ENCODE assay signal across 19 cellular contexts in the genomic region with DNA sequence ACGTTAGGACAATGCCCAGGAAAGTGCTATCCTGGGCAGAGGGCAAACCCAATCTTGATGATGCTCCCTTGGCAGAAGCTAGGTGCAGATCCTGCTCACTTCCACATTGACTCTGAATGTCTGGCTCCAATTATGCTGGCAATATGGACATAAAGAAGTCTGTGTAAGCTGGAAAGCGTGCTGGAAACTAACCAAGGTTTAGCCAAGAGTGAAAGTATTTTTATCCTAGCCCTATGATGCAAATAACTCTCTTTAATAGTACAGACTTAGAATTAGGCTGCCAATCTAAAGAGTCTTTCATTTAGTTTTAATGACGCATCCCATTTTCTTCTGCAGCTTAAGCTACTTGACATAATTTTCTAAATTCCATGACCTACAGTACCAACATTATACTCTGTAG.
DNase-seq lines count a peak whose midpoint lies in the region; ATAC-seq and TF ChIP-seq lines count a peak whose summit lies in the region.
"Had no signal": no experiment of that assay in that cellular context is flagged by ENCODE, and none has a peak within 500 bp of the region (broad histone marks: within the 10 kb centered on the region; RNA-seq: fewer than 3 reads in every experiment).

No MANE protein-coding gene starts in this region.

- H3K27ac ChIP-seq in IMR-90 (ENCODE audit: insufficient read depth, low read length) (no peak overlapping the region), spleen (no peak overlapping the region)
- H3K27ac ChIP-seq: BLaER1 treated with 17β-estradiol and CSF1 and Interleukin-3, amounts not matched to agents 10 nM and 100 nM; SK-N-MC had no signal

- H3K36me3 ChIP-seq in IMR-90 (ENCODE audit: control insufficient read depth, insufficient read depth, low read length): no peaks in the 10 kb centered on the region
- H3K36me3 ChIP-seq in spleen: no peaks in the 10 kb centered on the region
- H3K36me3 ChIP-seq: BLaER1 treated with 17β-estradiol and CSF1 and Interleukin-3, amounts not matched to agents 10 nM and 100 nM had no signal

- no CpG with 5 or more reads among the region's 3 CpGs for WGBS in IMR-90 (ENCODE audit: extremely low coverage in 2 of 2, insufficient read length in 1 of 2), 2 experiments
- 73 to 87% (median 82%) methylated on average over 3 of the region's 3 CpGs for WGBS in spleen, 5 donors

- no peak overlapping the region for H2BK20ac ChIP-seq in IMR-90 (ENCODE audit: low read depth, low read length)

- no peak overlapping the region for H3K56ac ChIP-seq in IMR-90 (ENCODE audit: extremely low read depth, insufficient read depth, low read length)

- H4K8ac ChIP-seq in IMR-90 (ENCODE audit: low read depth in 2 of 2, low read length in 2 of 2): no peak overlapping the region

- H2BK5ac ChIP-seq in IMR-90 (ENCODE audit: low read depth, low read length, poor library complexity, severe bottlenecking): no peak overlapping the region

- dilution Hi-C loops in IMR-90 (cut with HindIII; ENCODE audit: low sequenced_read_pairs, unreplicated experiment): no loop called here

- no peak overlapping the region for H4K5ac ChIP-seq in IMR-90 (ENCODE audit: low read depth, low read length)

- H4K20me1 ChIP-seq in IMR-90 (ENCODE audit: insufficient read depth, low read length): no peaks in the 10 kb centered on the region
- H4K20me1 ChIP-seq: BLaER1 treated with 17β-estradiol and CSF1 and Interleukin-3, amounts not matched to agents 10 nM and 100 nM had no signal

- H3K4me2 ChIP-seq in IMR-90 (ENCODE audit: low read depth, low read length): no peak overlapping the region
- H3K4me2 ChIP-seq: BLaER1 treated with 17β-estradiol and CSF1 and Interleukin-3, amounts not matched to agents 10 nM and 100 nM had no signal

- intact Hi-C loops in IMR-90 (cut with micrococcal nuclease) (no loop called here), spleen (cut with DNase I; ENCODE audit: low total_unique reads) (no loop called here)

- BruUV-seq in IMR-90 (replicated peaks; lab: Mats Ljungman, UMichigan): no TSS peak

- in situ Hi-C loops in IMR-90 (cut with MboI; ENCODE audit: low sequenced_read_pairs): no loop called here

- H3K18ac ChIP-seq in IMR-90 (ENCODE audit: low read depth, low read length): no peak overlapping the region

- no peak for TF ChIP-seq POLR2A in IMR-90 (IDR thresholded peaks at IDR 0.05; ENCODE audit: low read depth, low read length)
- TF ChIP-seq POLR2A in spleen (IDR thresholded peaks at IDR 0.05): no peak
- no peak for TF ChIP-seq POLR2A in erythroblast (IDR thresholded peaks at IDR 0.05; ENCODE audit: low read length)

- POLR2A ChIA-PET in IMR-90 (lab: Charles Lee; ENCODE audit: unreplicated experiment): no interaction called here

- H2AK9ac ChIP-seq in IMR-90 (replicated peaks; ENCODE audit: low read depth, low read length, poor library complexity): no peak overlapping the region

- TF ChIP-seq CTCF in AG10803 (conservative IDR thresholded peaks at IDR 0.05; ENCODE audit: low read length) (no peak), IMR-90 (conservative IDR thresholded peaks at IDR 0.05; ENCODE audit: low read depth, low read length) (no peak), fibroblast of the aortic adventitia (IDR thresholded peaks at IDR 0.05; ENCODE audit: insufficient read depth, low read length) (no peak), spleen (IDR thresholded peaks at IDR 0.05 in 8 of 11, conservative IDR thresholded peaks at IDR 0.05 in 3 of 11) (no peak)

- H3K4me3 ChIP-seq in AG10803 (ENCODE audit: low read length): no peak overlapping the region
- H3K4me3 ChIP-seq in IMR-90 (ENCODE audit: insufficient read depth, low read depth, low read length): no peak overlapping the region
- H3K4me3 ChIP-seq in fibroblast of the aortic adventitia (ENCODE audit: low read depth, low read length): no peak overlapping the region
- H3K4me3 ChIP-seq in spleen: no peak overlapping the region
- H3K4me3 ChIP-seq: BLaER1 treated with 17β-estradiol and CSF1 and Interleukin-3, amounts not matched to agents 10 nM and 100 nM; SK-N-MC had no signal

- H3K4me1 ChIP-seq in IMR-90 (ENCODE audit: control insufficient read depth, insufficient read depth, low read length) (no peaks in the 10 kb centered on the region), spleen (peaks cover 0 to 10% (median 2%) of the 10 kb centered on the region in 6 donors)
- H3K4me1 ChIP-seq: BLaER1 treated with 17β-estradiol and CSF1 and Interleukin-3, amounts not matched to agents 10 nM and 100 nM had no signal

- H2BK15ac ChIP-seq in IMR-90 (ENCODE audit: low read depth, low read length): no peak overlapping the region

- CTCF ChIA-PET in IMR-90 (lab: Yijun Ruan, JAX): interaction anchor here (2.1 kb wide), 1 partner anchor 14 kb away, joined by 5 read pairs; no protein-coding TSS in a partner anchor

- no peak overlapping the region for H3K9ac ChIP-seq in IMR-90 (ENCODE audit: low read depth, low read length)
- H3K9ac ChIP-seq: BLaER1 treated with 17β-estradiol and CSF1 and Interleukin-3, amounts not matched to agents 10 nM and 100 nM had no signal

- TF ChIP-seq RAD21 in IMR-90 (IDR thresholded peaks at IDR 0.05; ENCODE audit: low read length): no peak

- no peak overlapping the region for H2AFZ ChIP-seq in IMR-90 (replicated peaks; ENCODE audit: low read length, poor library complexity)

- no peak overlapping the region for H3K23ac ChIP-seq in IMR-90 (ENCODE audit: low read depth, low read length)

- no peak for ATAC-seq in IMR-90 (ENCODE audit: low read depth)
- no peak for ATAC-seq in HG02870 (IDR thresholded peaks at IDR 0.05; ENCODE audit: unreplicated experiment)
- ATAC-seq: CD8-positive, alpha-beta T cell had no signal

- no peak overlapping the region for H3K4ac ChIP-seq in IMR-90 (ENCODE audit: low read depth, low read length)

- H3K79me1 ChIP-seq in IMR-90 (ENCODE audit: low read depth in 1 of 2, low read length in 2 of 2): no peaks in the 10 kb centered on the region

- H3K9me1 ChIP-seq in IMR-90 (ENCODE audit: insufficient read depth, low read length): peaks cover 3% of the 10 kb centered on the region; the same call in 1 of the 2 replicates

- H3K27me3 ChIP-seq in IMR-90 (ENCODE audit: control insufficient read depth, insufficient read depth, low read length) (no peaks in the 10 kb centered on the region), spleen (replicated peaks in 1 of 7) (no peaks in the 10 kb centered on the region)
- H3K27me3 ChIP-seq: BLaER1 treated with 17β-estradiol and CSF1 and Interleukin-3, amounts not matched to agents 10 nM and 100 nM had no signal

- H2AK5ac ChIP-seq in IMR-90 (ENCODE audit: low read depth, low read length): no peak overlapping the region

- H2BK120ac ChIP-seq in IMR-90 (ENCODE audit: low read depth, low read length): no peak overlapping the region

- DNase-seq in AG10803 (ENCODE audit: low read depth) (peak; percentile 10), IMR-90 (peak; percentile 25), astrocyte of the hippocampus (ENCODE audit: low read depth, low spot score) (peak; percentile 72), fibroblast of the aortic adventitia (ENCODE audit: low read depth) (peak; percentile 12), spleen (no peak), erythroblast (lab: John Stamatoyannopoulos, UW) (no peak), inferior parietal cortex (ENCODE audit: extremely low spot score) (no peak)
- DNase-seq: CD8-positive, alpha-beta T cell; DMS79; Karpas-422; NCI-H1048; NCI-H1436; NCI-H2029; NCI-H748 treated with DMSO at 0.1 percent for 48 hours; OCI-M1; SHP77 had no signal

- H3K14ac ChIP-seq in IMR-90 (replicated peaks; ENCODE audit: low read depth, low read length): no peak overlapping the region

- no peak overlapping the region for H4K91ac ChIP-seq in IMR-90 (ENCODE audit: insufficient read depth, low read depth, low read length)

- H3K9me3 ChIP-seq in IMR-90 (ENCODE audit: control insufficient read depth, insufficient read depth, low read length): no peaks in the 10 kb centered on the region
- H3K9me3 ChIP-seq in spleen: no peaks in the 10 kb centered on the region
- H3K9me3 ChIP-seq: BLaER1 treated with 17β-estradiol and CSF1 and Interleukin-3, amounts not matched to agents 10 nM and 100 nM had no signal

TF ChIP-seq in IMR-90, 13 proteins besides CTCF, POLR2A, EP300 and RAD21:
- TF ChIP-seq FOS (IDR thresholded peaks at IDR 0.05; ENCODE audit: low read depth, low read length) (no peak), MXI1 (IDR thresholded peaks at IDR 0.05; ENCODE audit: borderline replicate concordance, low read depth, low read length) (no peak), CEBPB (IDR thresholded peaks at IDR 0.05; ENCODE audit: low read depth, low read length) (no peak), SMC3 (IDR thresholded peaks at IDR 0.05; ENCODE audit: low read depth, low read length) (no peak), BHLHE40 (IDR thresholded peaks at IDR 0.05; ENCODE audit: low read depth, low read length) (no peak), NFE2L2 (IDR thresholded peaks at IDR 0.05; ENCODE audit: low read depth, low read length) (no peak), MAFK (IDR thresholded peaks at IDR 0.05; ENCODE audit: low read depth, low read length) (no peak), CHD1 (IDR thresholded peaks at IDR 0.05; ENCODE audit: low read depth, low read length) (no peak), RFX5 (IDR thresholded peaks at IDR 0.05; ENCODE audit: low read depth, low read length) (no peak)
- TF ChIP-seq, protein P1, sequence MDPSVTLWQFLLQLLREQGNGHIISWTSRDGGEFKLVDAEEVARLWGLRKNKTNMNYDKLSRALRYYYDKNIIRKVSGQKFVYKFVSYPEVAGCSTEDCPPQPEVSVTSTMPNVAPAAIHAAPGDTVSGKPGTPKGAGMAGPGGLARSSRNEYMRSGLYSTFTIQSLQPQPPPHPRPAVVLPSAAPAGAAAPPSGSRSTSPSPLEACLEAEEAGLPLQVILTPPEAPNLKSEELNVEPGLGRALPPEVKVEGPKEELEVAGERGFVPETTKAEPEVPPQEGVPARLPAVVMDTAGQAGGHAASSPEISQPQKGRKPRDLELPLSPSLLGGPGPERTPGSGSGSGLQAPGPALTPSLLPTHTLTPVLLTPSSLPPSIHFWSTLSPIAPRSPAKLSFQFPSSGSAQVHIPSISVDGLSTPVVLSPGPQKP (IDR thresholded peaks at IDR 0.05; ENCODE audit: borderline replicate concordance, low read depth, low read length): no peak

Comparison
In these comparisons a context has a peak if more than half of its experiments do, and no peak if none do; other contexts are left out.
1. DNase-seq: peak in AG10803 (single experiment), IMR-90 (single experiment), astrocyte of the hippocampus (single experiment) and fibroblast of the aortic adventitia (single experiment); none in spleen (single experiment), erythroblast (0 of 2) and inferior parietal cortex (single experiment).